8 cellular contexts compared by ENCODE assay signal in the genomic region with DNA sequence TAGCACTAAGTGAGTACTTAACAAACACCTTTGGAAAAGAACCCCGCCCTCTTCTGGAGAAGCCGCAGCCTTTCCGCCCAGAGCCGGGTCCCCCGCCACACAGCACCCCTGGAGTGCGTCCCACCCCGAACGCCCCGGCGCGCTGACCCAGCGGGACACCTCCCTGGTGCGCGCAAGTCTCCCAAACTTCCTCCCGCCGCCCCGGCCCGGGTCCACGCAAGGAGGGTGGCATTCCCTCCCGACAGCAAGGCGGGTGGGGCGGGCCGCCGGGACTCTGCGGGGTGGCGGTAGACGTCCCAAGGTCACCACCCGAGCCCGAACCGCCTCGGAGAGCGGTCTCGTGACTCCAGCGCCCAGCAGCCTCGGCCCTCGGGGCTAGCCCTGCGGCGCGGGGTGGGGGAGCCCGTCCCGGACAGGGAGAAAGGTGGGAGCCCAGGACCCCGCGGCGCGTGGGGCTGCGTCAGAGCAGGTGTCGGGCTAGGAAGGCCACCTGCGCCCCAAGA. TPM values are rescaled to one million over a fixed set of nuclear protein-coding genes. Genes with fewer than 3 reads are reported as not detected.
DNase-seq lines count a peak whose midpoint lies in the region; ATAC-seq and TF ChIP-seq lines count a peak whose summit lies in the region.

No MANE protein-coding gene starts in this region.

- peak overlapping the region; percentile 96 to 99 for H3K4me3 ChIP-seq in cardiac fibroblast (replicated peaks in 1 of 2; ENCODE audit: low read depth in 2 of 2, low read length in 2 of 2)
- peak overlapping the region; percentile 83 to 99 (median 92) for H3K4me3 ChIP-seq in spleen

- peaks cover 18 to 79% (median 43%) of the 10 kb centered on the region in 6 donors for H3K4me1 ChIP-seq in spleen

- peak; percentile 58 for DNase-seq in Calu3
- DNase-seq in T-helper 17 cell = peak; percentile 14 to 27 (median 17)
- peak in 1 of 2 donors; percentile 22 for DNase-seq in cardiac fibroblast (ENCODE audit: low read depth in 2 of 2)
- DNase-seq in islet precursor cell = peak; percentile 73
- DNase-seq in spleen = peak; percentile 94
- DNase-seq in NOMO-1 (lab: John Stamatoyannopoulos, UW; ENCODE audit: unreplicated experiment in 2 of 2) = no peak

- H3K36me3 Mint-ChIP-seq in Calu3 (ENCODE audit: insufficient read depth, unreplicated experiment) = peaks cover 24% of the 10 kb centered on the region
- no peaks in the 10 kb centered on the region for H3K36me3 Mint-ChIP-seq in T-helper 17 cell (ENCODE audit: low read depth)

- H3K9me3 Mint-ChIP-seq in Calu3 (ENCODE audit: low read depth, unreplicated experiment) = no peaks in the 10 kb centered on the region

- peaks cover 43% of the 10 kb centered on the region for H3K4me1 Mint-ChIP-seq in Calu3 (ENCODE audit: low read depth, unreplicated experiment)
- H3K4me1 Mint-ChIP-seq in T-helper 17 cell = peaks cover 37% of the 10 kb centered on the region

- CTCF ChIA-PET in Calu3 (lab: Charles Lee) = interaction anchor here (2.0 kb wide), 1 partner anchor 10 kb away, joined by 13 read pairs; no protein-coding TSS in a partner anchor

- H3K27me3 ChIP-seq in spleen (replicated peaks in 1 of 7) = no peaks in the 10 kb centered on the region

- H3K27ac Mint-ChIP-seq in Calu3 (ENCODE audit: unreplicated experiment) = no peak overlapping the region
- peak overlapping the region; percentile 87 for H3K27ac Mint-ChIP-seq in T-helper 17 cell

- peak overlapping the region; percentile 90 to 98 (median 95) for H3K27ac ChIP-seq in spleen

- intact Hi-C loops in Calu3 (cut with micrococcal nuclease; ENCODE audit: unreplicated experiment) (no loop called here), spleen (cut with DNase I; ENCODE audit: low total_unique reads) (no loop called here)

- H3K27me3 Mint-ChIP-seq in Calu3 (ENCODE audit: unreplicated experiment) (no peaks in the 10 kb centered on the region), T-helper 17 cell (peaks cover 12% of the 10 kb centered on the region)

- WGBS in spleen, 5 donors = 0 to 1% (median 1%) methylated on average over 7 to 48 of the region's 48 CpGs

- BruUV-seq in Calu3 (replicated peaks; lab: Mats Ljungman, UMichigan) = no TSS peak

- no peak for TF ChIP-seq CTCF in Calu3 (IDR thresholded peaks at IDR 0.05; ENCODE audit: unreplicated experiment)
- no peak for TF ChIP-seq CTCF in cardiac fibroblast (IDR thresholded peaks at IDR 0.05; ENCODE audit: low read depth, low read length)
- no peak for TF ChIP-seq CTCF in spleen (IDR thresholded peaks at IDR 0.05 in 8 of 11, conservative IDR thresholded peaks at IDR 0.05 in 3 of 11)

- H3K4me3 Mint-ChIP-seq in Calu3 (ENCODE audit: low read depth, unreplicated experiment) (peak overlapping the region; percentile 90), T-helper 17 cell (peak overlapping the region; percentile 94)

- ATAC-seq in GM19468 (IDR thresholded peaks at IDR 0.05; ENCODE audit: extremely low read depth, unreplicated experiment) = peak; percentile 17
- ATAC-seq in HG03520 (IDR thresholded peaks at IDR 0.05; ENCODE audit: unreplicated experiment) = peak; percentile 26
- ATAC-seq in T-helper 17 cell = peak; percentile 29

- H3K36me3 ChIP-seq in spleen = peaks cover 0 to 14% (median 2%) of the 10 kb centered on the region in 6 donors

- no peak for TF ChIP-seq POLR2A in spleen (IDR thresholded peaks at IDR 0.05)

- H3K9me3 ChIP-seq in T-helper 17 cell (ENCODE audit: control insufficient read depth, low read length, poor library complexity, severe bottlenecking) (no peaks in the 10 kb centered on the region), spleen (no peaks in the 10 kb centered on the region)

RNA-seq across cellular contexts. Expression of a gene that starts 0.6 kb away (rescaled TPM):
- total RNA-seq in Calu3 (2022) (49.8 and 57.3 TPM in 2 replicates), T-helper 17 cell (10 to 100 TPM; 51.6 to 58.2 TPM), spleen (10 to 100 TPM; 26.1 to 80.3 (median 50.8) TPM)
- polyA plus RNA-seq in spleen = 1 to 10 TPM; 4.3 to 7.4 (median 5.1) TPM

Comparison
In these comparisons a context has a peak if more than half of its experiments do, and no peak if none do; other contexts are left out.
1. DNase-seq: peak in Calu3 (single experiment), T-helper 17 cell (3 of 3), islet precursor cell (single experiment) and spleen (single experiment); none in NOMO-1 (0 of 2).
2. Peak in every context shown above with its lines, with median percentiles within 50 percentile points of each other: ATAC-seq.